Comparison of ENCODE assay signal across 5 cellular contexts in the genomic region with DNA sequence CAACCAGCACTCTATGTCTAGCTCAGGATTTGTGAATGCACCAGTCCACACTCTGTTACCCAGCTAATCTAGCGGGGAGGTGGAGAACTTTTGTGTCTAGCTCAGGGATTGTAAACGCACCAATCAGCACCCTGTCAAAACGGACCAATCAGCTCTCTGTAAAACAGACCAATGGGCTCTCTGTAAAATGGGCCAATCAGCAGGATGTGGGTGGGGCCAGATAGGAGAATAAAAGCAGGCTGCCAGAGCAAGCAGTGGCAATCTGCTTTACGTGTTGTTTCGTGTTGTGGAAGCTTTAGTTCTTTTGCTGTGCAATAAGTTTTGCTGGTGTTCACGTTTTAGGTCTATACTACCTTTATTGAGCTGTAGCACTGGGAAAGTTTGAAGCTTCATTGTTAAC.
DNase-seq lines count a peak whose midpoint lies in the region; ATAC-seq and TF ChIP-seq lines count a peak whose summit lies in the region.
"Not testable (repeated sequence)": the region's sequence is repeated elsewhere in the genome, so short reads cannot be mapped to it uniquely, and the experiment has no call there.

No MANE protein-coding gene starts in this region.

- not testable (repeated sequence) for H3K4me3 ChIP-seq in endodermal cell (ENCODE audit: low read length); smooth muscle cell
- H3K4me3 ChIP-seq in iPS-20b (ENCODE audit: low read length), result peak overlapping the region; percentile 46; the same call in 1 of the 2 replicates

- not testable (repeated sequence) for H2AFZ ChIP-seq in smooth muscle cell (ENCODE audit: low read depth)

- DNase-seq in WTC11 (ENCODE audit: low spot score); endodermal cell; nephron progenitor cell; smooth muscle cell (lab: John Stamatoyannopoulos, UW; ENCODE audit: unreplicated experiment): not testable (repeated sequence)

- TF ChIP-seq CTCF in WTC11 (IDR thresholded peaks at IDR 0.05); endodermal cell (conservative IDR thresholded peaks at IDR 0.05); nephron progenitor cell (IDR thresholded peaks at IDR 0.05); smooth muscle cell (IDR thresholded peaks at IDR 0.05; ENCODE audit: borderline replicate concordance, insufficient read depth, poor library complexity, severe bottlenecking): not testable (repeated sequence)

- H3K9ac ChIP-seq in endodermal cell (ENCODE audit: extremely low read depth, low read length, poor library complexity, severe bottlenecking); iPS-20b (ENCODE audit: low read depth, low read length); smooth muscle cell (ENCODE audit: low read depth): not testable (repeated sequence)

- H3K9me3 Mint-ChIP-seq in WTC11, result peaks cover 22% of the 10 kb centered on the region
- peaks cover 10% of the 10 kb centered on the region for H3K9me3 Mint-ChIP-seq in endodermal cell
- not testable (repeated sequence) for H3K9me3 Mint-ChIP-seq in nephron progenitor cell

- H4K20me1 ChIP-seq in smooth muscle cell (ENCODE audit: low read depth), result not testable (repeated sequence)

- H3F3A ChIP-seq in smooth muscle cell (ENCODE audit: low read depth), result not testable (repeated sequence)

- CTCF ChIA-PET in WTC11 (lab: Charles Lee), result interaction anchor here (0.5 to 2.8 kb wide), 7 partner anchors 9 to 840 kb away, joined by 3 to 12 read pairs (median 4); a partner anchor contains a TSS

- POLR2A ChIA-PET in WTC11 (lab: Charles Lee), result interaction anchor here (1.1 kb wide), 1 partner anchor 94 kb away, joined by 3 read pairs; a partner anchor contains a TSS

- whole genome bisulfite sequencing in endodermal cell (ENCODE audit: insufficient coverage in 1 of 2, insufficient read length in 1 of 2), 2 experiments, result 87 to 94% methylated on average over 3 to 6 of the region's 6 CpGs
- WGBS in smooth muscle cell (ENCODE audit: low lambda C conversion rate), result 80% methylated on average over 6 of the region's 6 CpGs

- H3K9me3 ChIP-seq in endodermal cell (ENCODE audit: control insufficient read depth, low read length); iPS-20b (ENCODE audit: insufficient read depth, low read depth, low read length); smooth muscle cell (replicated peaks; ENCODE audit: low read depth): not testable (repeated sequence)

- H3K27me3 Mint-ChIP-seq in WTC11 (ENCODE audit: low read depth) (peaks cover 44% of the 10 kb centered on the region), endodermal cell (ENCODE audit: insufficient read depth) (peaks cover 41% of the 10 kb centered on the region), nephron progenitor cell (ENCODE audit: low read depth, poor library complexity) (peaks cover 33% of the 10 kb centered on the region)

- not testable (repeated sequence) for H3K36me3 ChIP-seq in endodermal cell (ENCODE audit: control insufficient read depth, insufficient read depth, low read length); iPS-20b (ENCODE audit: insufficient read depth, low read depth, low read length); smooth muscle cell (ENCODE audit: low read depth)

- H3K79me2 ChIP-seq in smooth muscle cell (ENCODE audit: low read depth), result not testable (repeated sequence)

- not testable (repeated sequence) for H3K27ac Mint-ChIP-seq in WTC11, endodermal cell, nephron progenitor cell

- H3K4me1 ChIP-seq in endodermal cell (ENCODE audit: control insufficient read depth, insufficient read depth, low read length), result not testable (repeated sequence)
- H3K4me1 ChIP-seq in iPS-20b (ENCODE audit: insufficient read depth, low read length) (peaks cover 18% of the 10 kb centered on the region), smooth muscle cell (ENCODE audit: low read depth) (peaks cover 18% of the 10 kb centered on the region)

- peak overlapping the region; percentile 45 for H3K4me3 Mint-ChIP-seq in WTC11
- H3K4me3 Mint-ChIP-seq in endodermal cell, result peak overlapping the region; percentile 37
- H3K4me3 Mint-ChIP-seq in nephron progenitor cell, result peak overlapping the region; percentile 47

- H3K36me3 Mint-ChIP-seq in WTC11; endodermal cell (ENCODE audit: low read depth); nephron progenitor cell (ENCODE audit: low read depth): not testable (repeated sequence)

- H3K4me1 Mint-ChIP-seq in WTC11, result peaks cover 32% of the 10 kb centered on the region
- not testable (repeated sequence) for H3K4me1 Mint-ChIP-seq in endodermal cell
- H3K4me1 Mint-ChIP-seq in nephron progenitor cell, result peaks cover 24% of the 10 kb centered on the region

- not testable (repeated sequence) for ATAC-seq in WTC11

- H3K27me3 ChIP-seq in endodermal cell (ENCODE audit: control insufficient read depth, insufficient read depth, low read length, poor library complexity, severe bottlenecking); smooth muscle cell (ENCODE audit: low read depth): not testable (repeated sequence)
- peaks cover 25% of the 10 kb centered on the region for H3K27me3 ChIP-seq in iPS-20b (ENCODE audit: insufficient read depth, low read length)

- not testable (repeated sequence) for H3K27ac ChIP-seq in endodermal cell (ENCODE audit: low read depth, low read length); iPS-20b (ENCODE audit: low read length); smooth muscle cell (ENCODE audit: low read depth)

- H3K4me2 ChIP-seq in smooth muscle cell, result peak overlapping the region; percentile 83

TF ChIP-seq in WTC11, 78 proteins besides CTCF, POLR2A, EP300 and RAD21:
- peak; percentile 76; the same call in 1 of the 2 replicates for TF ChIP-seq NFYB (CRISPR knock-in tag; conservative IDR thresholded peaks at IDR 0.05; ENCODE audit: low read depth)
